ENCODE assay signal across 1 cellular context in genomic region chr17:40075216-40076100, GRCh38.
TF ChIP-seq lines count a peak whose summit lies in the region.

No MANE protein-coding gene starts in this region.

TF ChIP-seq in HepG2, 621 proteins besides CTCF, POLR2A, EP300 and RAD21 (continued from another document and continues in another):
- TF ChIP-seq USF2 (IDR thresholded peaks at IDR 0.05; ENCODE audit: low read depth, low read length) = no peak
- TF ChIP-seq USF2 (CRISPR knock-in tag; IDR thresholded peaks at IDR 0.05; ENCODE audit: borderline replicate concordance) = no peak; the same call in 1 of the 2 replicates
- peak; percentile 82 for TF ChIP-seq PITX1 (CRISPR knock-in tag; IDR thresholded peaks at IDR 0.05)
- TF ChIP-seq ZHX1 (CRISPR knock-in tag; IDR thresholded peaks at IDR 0.05; ENCODE audit: low read depth) = no peak
- TF ChIP-seq ZNF18 (CRISPR knock-in tag; IDR thresholded peaks at IDR 0.05; ENCODE audit: insufficient replicate concordance) = no peak
- no peak for TF ChIP-seq ZBTB26 (CRISPR knock-in tag; IDR thresholded peaks at IDR 0.05; ENCODE audit: borderline replicate concordance)
- TF ChIP-seq MXD3 (CRISPR knock-in tag; IDR thresholded peaks at IDR 0.05) = no peak
- TF ChIP-seq ZSCAN25 (CRISPR knock-in tag; IDR thresholded peaks at IDR 0.05) = peak; percentile 70
- TF ChIP-seq HNRNPK (IDR thresholded peaks at IDR 0.05; ENCODE audit: low read depth, low read length, poor library complexity, severe bottlenecking) = no peak
- TF ChIP-seq TAF15 (IDR thresholded peaks at IDR 0.05; ENCODE audit: low read depth, low read length, poor library complexity, severe bottlenecking) = no peak
- TF ChIP-seq GPBP1L1 (CRISPR knock-in tag; IDR thresholded peaks at IDR 0.05) = no peak
- peak; percentile 60 for TF ChIP-seq SAP130 (CRISPR knock-in tag; IDR thresholded peaks at IDR 0.05; ENCODE audit: low read depth)
- TF ChIP-seq ZFP90 (CRISPR knock-in tag; IDR thresholded peaks at IDR 0.05; ENCODE audit: borderline replicate concordance) = no peak
- peak; percentile 62; the same call in 1 of the 2 replicates for TF ChIP-seq ZBTB25 (CRISPR knock-in tag; IDR thresholded peaks at IDR 0.05)
- TF ChIP-seq ZNF737 (CRISPR knock-in tag; IDR thresholded peaks at IDR 0.05; ENCODE audit: borderline replicate concordance) = no peak
- no peak for TF ChIP-seq TFDP1 (CRISPR knock-in tag; IDR thresholded peaks at IDR 0.05; ENCODE audit: borderline replicate concordance)
- peak; percentile 91; the same call in 1 of the 2 replicates for TF ChIP-seq ZBTB4 (CRISPR knock-in tag; IDR thresholded peaks at IDR 0.05; ENCODE audit: borderline replicate concordance)
- peak; percentile 80 for TF ChIP-seq ZNF687 (CRISPR knock-in tag; IDR thresholded peaks at IDR 0.05)
- TF ChIP-seq ZNF747 (CRISPR knock-in tag; IDR thresholded peaks at IDR 0.05; ENCODE audit: borderline replicate concordance) = no peak
- TF ChIP-seq ZNF331 (CRISPR knock-in tag; IDR thresholded peaks at IDR 0.05) = peak; percentile 66; the same call in 1 of the 2 replicates
- TF ChIP-seq ZSCAN22 (CRISPR knock-in tag; IDR thresholded peaks at IDR 0.05) = no peak
- no peak for TF ChIP-seq PHB2 (IDR thresholded peaks at IDR 0.05; ENCODE audit: partially characterized antibody)
- TF ChIP-seq ELK4 (CRISPR knock-in tag; IDR thresholded peaks at IDR 0.05; ENCODE audit: borderline replicate concordance) = no peak
- peak; percentile 41; the same call in 1 of the 2 replicates for TF ChIP-seq FOXA3 (CRISPR knock-in tag; IDR thresholded peaks at IDR 0.05)
- no peak for TF ChIP-seq MED8 (CRISPR knock-in tag; IDR thresholded peaks at IDR 0.05; ENCODE audit: insufficient replicate concordance)
- 0 out of 2 replicates have a peak, but pooled peaks have one; percentile 13 for TF ChIP-seq FOXK1 (CRISPR knock-in tag; IDR thresholded peaks at IDR 0.05; ENCODE audit: borderline replicate concordance, low read depth)
- no peak for TF ChIP-seq ZNF207 (IDR thresholded peaks at IDR 0.05; ENCODE audit: borderline replicate concordance)
- TF ChIP-seq ZNF333 (CRISPR knock-in tag; IDR thresholded peaks at IDR 0.05; ENCODE audit: borderline replicate concordance) = no peak
- no peak for TF ChIP-seq FOXJ3 (CRISPR knock-in tag; IDR thresholded peaks at IDR 0.05; ENCODE audit: borderline replicate concordance)
- TF ChIP-seq ZNF12 (CRISPR knock-in tag; IDR thresholded peaks at IDR 0.05) = no peak
- peak; percentile 77 for TF ChIP-seq TBX2 (CRISPR knock-in tag; IDR thresholded peaks at IDR 0.05; ENCODE audit: borderline replicate concordance)
